In the genomic region with DNA sequence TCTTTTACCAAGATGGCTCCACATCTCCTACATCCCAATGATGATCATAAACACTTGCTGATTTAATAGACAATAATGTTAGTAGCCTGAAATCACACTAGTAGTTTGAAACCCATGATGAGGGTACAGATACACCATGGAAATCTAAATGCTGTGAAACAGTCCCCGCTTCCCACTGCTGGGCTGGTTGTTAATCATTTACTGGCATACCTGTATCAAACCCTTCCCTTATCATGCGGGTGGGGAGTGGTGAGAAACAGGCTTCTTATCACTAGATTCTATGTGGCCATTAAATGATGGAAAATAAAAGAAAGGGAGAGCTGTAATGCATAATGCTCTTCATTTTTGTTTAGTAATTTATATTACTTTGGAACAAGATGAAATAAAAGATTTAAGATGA, we compare ENCODE assay signal across 22 cellular contexts. TPM values are rescaled to one million over a fixed set of nuclear protein-coding genes. Genes with fewer than 3 reads are reported as not detected.
"Had no signal": no experiment of that assay in that cellular context is flagged by ENCODE, and none has a peak within 500 bp of the region (broad histone marks: within the 10 kb centered on the region; RNA-seq: fewer than 3 reads in every experiment).

No MANE protein-coding gene starts in this region.

- H3K9me3 Mint-ChIP-seq: activated naive CD4-positive, alpha-beta T cell treated with anti-CD3 and anti-CD28 coated beads, Interleukin-2, amount 50 U/mL, for 72 hours; memory B cell; stimulated activated effector memory CD8-positive, alpha-beta T cell treated with anti-CD3 and anti-CD28 coated beads, Interleukin-12 subunit alpha, Interleukin-12 subunit beta, amount 100 ng/mL, for 72 hours; T-cell; T-helper 2 cell treated with Interferon-gamma antibody and Interleukin-4, amounts not matched to agents 5 μg/mL and 100 μg/mL, for 36 hours had no signal

- H2AFZ ChIP-seq: neural progenitor cell had no signal

- H3K4me1 ChIP-seq: neural progenitor cell, prostate gland, right atrium auricular region had no signal

- H3K27me3 Mint-ChIP-seq: naive thymus-derived CD8-positive, alpha-beta T cell had no signal

- H3K36me3 Mint-ChIP-seq: activated naive CD4-positive, alpha-beta T cell treated with anti-CD3 and anti-CD28 coated beads, Interleukin-2, amount 50 U/mL, for 72 hours; memory B cell; naive thymus-derived CD8-positive, alpha-beta T cell; neural progenitor cell; stimulated activated effector memory CD8-positive, alpha-beta T cell treated with anti-CD3 and anti-CD28 coated beads, Interleukin-12 subunit alpha, Interleukin-12 subunit beta, amount 100 ng/mL, for 72 hours; T-cell had no signal

- H3K36me3 ChIP-seq: brain microvascular endothelial cell, neural progenitor cell, prostate gland, right atrium auricular region, thoracic aorta had no signal

- H3K27ac ChIP-seq: brain microvascular endothelial cell, neural progenitor cell, prostate gland, right atrium auricular region, thoracic aorta had no signal

- H3K9me3 ChIP-seq: prostate gland, right atrium auricular region, thoracic aorta had no signal

- H3K9ac ChIP-seq: neural progenitor cell had no signal

- H3K4me2 ChIP-seq: neural progenitor cell had no signal

- H3K4me3 ChIP-seq: neural progenitor cell, prostate gland, right atrium auricular region, thoracic aorta had no signal

- H3K27me3 ChIP-seq: brain microvascular endothelial cell, neural progenitor cell, right atrium auricular region had no signal

- H3K4me3 Mint-ChIP-seq: activated CD8-positive, alpha-beta T cell treated with anti-CD3 and anti-CD28 coated beads, Interleukin-2, amount 10 ng/mL, durations not matched to agents 7 days and 5 days; memory B cell; naive thymus-derived CD8-positive, alpha-beta T cell; neural progenitor cell; stimulated activated effector memory CD8-positive, alpha-beta T cell treated with anti-CD3 and anti-CD28 coated beads, Interleukin-12 subunit alpha, Interleukin-12 subunit beta, amount 100 ng/mL, for 72 hours; T-cell; T-helper 2 cell treated with Interferon-gamma antibody and Interleukin-4, amounts not matched to agents 5 μg/mL and 100 μg/mL, for 36 hours had no signal

- H3K4me1 Mint-ChIP-seq: memory B cell; stimulated activated effector memory CD8-positive, alpha-beta T cell treated with anti-CD3 and anti-CD28 coated beads, Interleukin-12 subunit alpha, Interleukin-12 subunit beta, amount 100 ng/mL, for 72 hours had no signal

- H3K27ac Mint-ChIP-seq: activated CD8-positive, alpha-beta T cell treated with anti-CD3 and anti-CD28 coated beads, Interleukin-2, amount 10 ng/mL, durations not matched to agents 7 days and 5 days; activated naive CD4-positive, alpha-beta T cell treated with anti-CD3 and anti-CD28 coated beads, Interleukin-2, amount 50 U/mL, for 72 hours; memory B cell; stimulated activated effector memory CD8-positive, alpha-beta T cell treated with anti-CD3 and anti-CD28 coated beads, Interleukin-12 subunit alpha, Interleukin-12 subunit beta, amount 100 ng/mL, for 72 hours; T-cell had no signal

- DNase-seq: activated CD4-positive, alpha-beta T cell treated with anti-CD3 and anti-CD28 coated beads for 1 hour; activated CD4-positive, alpha-beta T cell treated with anti-CD3 and anti-CD28 coated beads, Interleukin-2, amount 50 U/mL, for 1 hour; activated CD8-positive, alpha-beta T cell treated with anti-CD3 and anti-CD28 coated beads, Interleukin-2, amount 10 ng/mL, durations not matched to agents 7 days and 5 days; activated gamma-delta T cell treated with Interleukin-2 at 50 U/mL for 16 hours; aorta; brain microvascular endothelial cell; caudate nucleus; dermis blood vessel endothelial cell; effector CD8-positive, alpha-beta T cell; foreskin melanocyte; kidney glomerular epithelial cell; stimulated activated CD4-positive, alpha-beta T cell treated with anti-CD3 and anti-CD28 coated beads, Interleukin-2, amount 100 ng/mL, for 24 hours; T-cell had no signal

- ATAC-seq: activated CD8-positive, alpha-beta T cell treated with anti-CD3 and anti-CD28 coated beads, Interleukin-2, amount 10 ng/mL, durations not matched to agents 7 days and 5 days; activated naive CD4-positive, alpha-beta T cell treated with anti-CD3 and anti-CD28 coated beads, Interleukin-2, amount 50 U/mL, for 72 hours; stimulated activated effector memory CD8-positive, alpha-beta T cell treated with anti-CD3 and anti-CD28 coated beads, Interleukin-12 subunit alpha, Interleukin-12 subunit beta, amount 100 ng/mL, for 72 hours had no signal

RNA-seq across cellular contexts. Expression of a gene that starts 21.9 kb away (rescaled TPM):
- total RNA-seq: activated CD8-positive, alpha-beta T cell treated with anti-CD3 and anti-CD28 coated beads, Interleukin-2, amount 10 ng/mL, durations not matched to agents 7 days and 5 days had no signal
